In the genomic region with DNA sequence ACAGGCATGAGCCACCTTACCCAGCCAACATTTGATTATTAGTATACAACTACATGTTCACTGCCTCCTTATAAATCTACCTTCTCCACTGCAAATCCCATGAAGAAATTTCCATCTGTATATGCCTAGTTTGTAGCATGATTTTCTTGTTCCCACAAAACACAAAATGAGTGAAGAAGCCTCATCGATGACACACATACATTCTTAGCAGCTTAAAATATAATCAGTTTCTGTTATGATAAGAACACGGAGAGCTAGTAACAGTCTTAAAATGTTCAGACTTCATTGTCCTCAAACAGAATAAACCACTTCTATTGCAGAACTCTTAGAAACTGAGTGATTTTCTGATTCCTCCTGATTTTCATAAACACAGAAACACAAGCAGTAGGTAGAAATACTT, we compare ENCODE assay signal across 16 cellular contexts.
A peak's percentile ranks its signal among the peaks of the same experiment; 100 is the strongest.
DNase-seq lines count a peak whose midpoint lies in the region; ATAC-seq, FAIRE-seq and TF ChIP-seq lines count a peak whose summit lies in the region.
"Had no signal": no experiment of that assay in that cellular context is flagged by ENCODE, and none has a peak within 500 bp of the region (broad histone marks: within the 10 kb centered on the region; RNA-seq: fewer than 3 reads in every experiment).

No MANE protein-coding gene starts in this region.

- no peak for DNase-seq in HFFc6
- DNase-seq in astrocyte (ENCODE audit: low read depth): no peak
- DNase-seq in activated CD4-positive, alpha-beta T cell treated with anti-CD3 and anti-CD28 coated beads for 4 hours: no peak
- no peak for DNase-seq in OCI-M1 (lab: John Stamatoyannopoulos, UW)
- DNase-seq in osteocyte (ENCODE audit: extremely low spot score, unreplicated experiment): no peak
- DNase-seq: ACHN; CD4-positive, CD25-positive, alpha-beta regulatory T cell; KBM-7 had no signal

- H3K79me2 ChIP-seq in OCI-LY3 (ENCODE audit: low read length): no peaks in the 10 kb centered on the region
- H3K79me2 ChIP-seq in astrocyte (ENCODE audit: insufficient read depth, low read length): no peaks in the 10 kb centered on the region

- no peak overlapping the region for H3K4me2 ChIP-seq in OCI-LY3 (ENCODE audit: low read length)
- H3K4me2 ChIP-seq in astrocyte (ENCODE audit: low read length): no peak overlapping the region
- H3K4me2 ChIP-seq: BLaER1 treated with 17β-estradiol and CSF1 and Interleukin-3, amounts not matched to agents 10 nM and 100 nM had no signal

- H3K9me3 ChIP-seq in OCI-LY3 (ENCODE audit: insufficient read depth, low read length) (no peaks in the 10 kb centered on the region), astrocyte (ENCODE audit: insufficient read depth, low read depth, low read length) (no peaks in the 10 kb centered on the region)
- H3K9me3 ChIP-seq: BLaER1 treated with 17β-estradiol and CSF1 and Interleukin-3, amounts not matched to agents 10 nM and 100 nM; HAP-1 had no signal

- H3K36me3 Mint-ChIP-seq in HFFc6 (ENCODE audit: low read depth) (no peaks in the 10 kb centered on the region), astrocyte (ENCODE audit: low read depth, unreplicated experiment) (no peaks in the 10 kb centered on the region), osteocyte (ENCODE audit: unreplicated experiment) (no peaks in the 10 kb centered on the region)
- H3K36me3 Mint-ChIP-seq: CD4-positive, CD25-positive, alpha-beta regulatory T cell had no signal

- H3K4me3 ChIP-seq in OCI-LY3 (ENCODE audit: low read length) (no peak overlapping the region), astrocyte (ENCODE audit: insufficient read depth, low read depth, low read length) (no peak overlapping the region)
- H3K4me3 ChIP-seq: BLaER1 treated with 17β-estradiol and CSF1 and Interleukin-3, amounts not matched to agents 10 nM and 100 nM; HAP-1 had no signal

- H3K27me3 ChIP-seq in OCI-LY3 (ENCODE audit: low read depth, low read length) (no peaks in the 10 kb centered on the region), astrocyte (ENCODE audit: insufficient read depth, low read length) (no peaks in the 10 kb centered on the region)
- H3K27me3 ChIP-seq: BLaER1 treated with 17β-estradiol and CSF1 and Interleukin-3, amounts not matched to agents 10 nM and 100 nM had no signal

- H3K27ac ChIP-seq in OCI-LY3 (ENCODE audit: low read length): no peak overlapping the region
- H3K27ac ChIP-seq in astrocyte (ENCODE audit: low read depth, low read length): no peak overlapping the region
- H3K27ac ChIP-seq: BLaER1 treated with 17β-estradiol and CSF1 and Interleukin-3, amounts not matched to agents 10 nM and 100 nM had no signal

- H3K9ac ChIP-seq in OCI-LY3 (ENCODE audit: low read length) (no peak overlapping the region), astrocyte (ENCODE audit: low read length) (no peak overlapping the region)
- H3K9ac ChIP-seq: BLaER1 treated with 17β-estradiol and CSF1 and Interleukin-3, amounts not matched to agents 10 nM and 100 nM had no signal

- no peak for FAIRE-seq in astrocyte (lab: Jason Lieb, UNC)
- FAIRE-seq: G401.6, GM12891, GM19239, H1 had no signal

- H3K4me1 ChIP-seq in OCI-LY3 (ENCODE audit: low read length): peaks cover 5% of the 10 kb centered on the region
- H3K4me1 ChIP-seq in astrocyte (ENCODE audit: insufficient read depth, low read length): no peaks in the 10 kb centered on the region
- H3K4me1 ChIP-seq: BLaER1 treated with 17β-estradiol and CSF1 and Interleukin-3, amounts not matched to agents 10 nM and 100 nM; HAP-1 had no signal

- H3K27ac Mint-ChIP-seq in HFFc6 (no peak overlapping the region), astrocyte (ENCODE audit: unreplicated experiment) (no peak overlapping the region), osteocyte (ENCODE audit: unreplicated experiment) (no peak overlapping the region)
- H3K27ac Mint-ChIP-seq: CD4-positive, CD25-positive, alpha-beta regulatory T cell had no signal

- H3K9me3 Mint-ChIP-seq in HFFc6 (no peaks in the 10 kb centered on the region), astrocyte (ENCODE audit: unreplicated experiment) (no peaks in the 10 kb centered on the region), osteocyte (ENCODE audit: unreplicated experiment) (no peaks in the 10 kb centered on the region)

- H3K36me3 ChIP-seq in OCI-LY3 (replicated peaks; ENCODE audit: low read depth, low read length): no peaks in the 10 kb centered on the region
- no peaks in the 10 kb centered on the region for H3K36me3 ChIP-seq in astrocyte (ENCODE audit: insufficient read depth, low read length)
- H3K36me3 ChIP-seq: BLaER1 treated with 17β-estradiol and CSF1 and Interleukin-3, amounts not matched to agents 10 nM and 100 nM; HAP-1 had no signal

- H3K4me3 Mint-ChIP-seq in HFFc6 (peak overlapping the region; percentile 2; the same call in 1 of the 2 replicates), astrocyte (ENCODE audit: unreplicated experiment) (no peak overlapping the region), osteocyte (ENCODE audit: unreplicated experiment) (no peak overlapping the region)
- H3K4me3 Mint-ChIP-seq: CD4-positive, CD25-positive, alpha-beta regulatory T cell had no signal

- peaks cover 12% of the 10 kb centered on the region; the same call in 1 of the 2 replicates for H3K4me1 Mint-ChIP-seq in HFFc6 (ENCODE audit: low read depth)
- peaks cover 4% of the 10 kb centered on the region for H3K4me1 Mint-ChIP-seq in astrocyte (ENCODE audit: low read depth, unreplicated experiment)
- peaks cover 23% of the 10 kb centered on the region for H3K4me1 Mint-ChIP-seq in osteocyte (ENCODE audit: unreplicated experiment)
- H3K4me1 Mint-ChIP-seq: CD4-positive, CD25-positive, alpha-beta regulatory T cell had no signal

- H4K20me1 ChIP-seq in OCI-LY3 (ENCODE audit: insufficient read depth, low read length) (no peaks in the 10 kb centered on the region), astrocyte (ENCODE audit: insufficient read depth, low read length) (no peaks in the 10 kb centered on the region)
- H4K20me1 ChIP-seq: BLaER1 treated with 17β-estradiol and CSF1 and Interleukin-3, amounts not matched to agents 10 nM and 100 nM had no signal

- no peak for ATAC-seq in GM18907 (IDR thresholded peaks at IDR 0.05; ENCODE audit: unreplicated experiment)

- H3K27me3 Mint-ChIP-seq in HFFc6 (ENCODE audit: insufficient read depth) (no peaks in the 10 kb centered on the region; the same call in 1 of the 2 replicates), astrocyte (ENCODE audit: low read depth, unreplicated experiment) (no peaks in the 10 kb centered on the region), osteocyte (ENCODE audit: unreplicated experiment) (no peaks in the 10 kb centered on the region)
- H3K27me3 Mint-ChIP-seq: CD4-positive, CD25-positive, alpha-beta regulatory T cell had no signal

- TF ChIP-seq CTCF in HFFc6 (IDR thresholded peaks at IDR 0.05): no peak
- TF ChIP-seq CTCF in OCI-LY3 (IDR thresholded peaks at IDR 0.05; ENCODE audit: low read depth, low read length): no peak
- TF ChIP-seq CTCF in astrocyte (IDR thresholded peaks at IDR 0.05; ENCODE audit: insufficient read depth, low read depth, low read length): no peak
- no peak for TF ChIP-seq CTCF in osteocyte (IDR thresholded peaks at IDR 0.05)

- H2AFZ ChIP-seq in OCI-LY3 (ENCODE audit: low read depth, low read length) (0 out of 2 replicates have a peak overlapping the region, but pooled peaks have one; percentile 4), astrocyte (ENCODE audit: low read depth, low read length) (peak overlapping the region; percentile 16)
